ENCODE assay signal across 1 cellular context in the genomic region with DNA sequence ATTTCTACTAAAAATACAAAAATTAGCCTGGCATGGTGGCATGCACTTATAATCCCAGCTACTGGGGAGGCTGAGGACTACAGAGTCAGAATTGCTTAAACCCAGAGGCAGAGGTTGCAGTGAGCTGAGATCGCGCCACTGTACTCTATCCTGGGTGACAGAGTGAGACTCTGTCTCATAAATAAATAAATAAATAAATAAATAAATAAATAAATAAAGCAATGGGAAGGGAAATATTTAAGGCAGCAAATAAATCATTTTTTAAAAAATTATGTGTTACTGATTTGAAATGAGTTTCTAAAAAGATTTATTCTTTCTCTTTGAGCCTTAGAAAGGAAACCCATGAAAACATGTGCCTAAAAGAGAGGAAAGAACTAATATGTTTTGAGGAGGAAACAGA.
TF ChIP-seq lines count a peak whose summit lies in the region.

No MANE protein-coding gene starts in this region.

TF ChIP-seq in HEK293, 187 proteins besides CTCF, POLR2A, EP300 and RAD21 (continued from another document):
- TF ChIP-seq ZNF302 (tag by site-specific recombination; IDR thresholded peaks at IDR 0.05; ENCODE audit: low read depth), result no peak
- TF ChIP-seq PRDM10 (tag by site-specific recombination; IDR thresholded peaks at IDR 0.05), result no peak
- TF ChIP-seq ZNF433 (tag by site-specific recombination; IDR thresholded peaks at IDR 0.05; ENCODE audit: low read depth), result peak; percentile 42; the same call in 1 of the 2 replicates
- TF ChIP-seq ZBTB8A (tag by site-specific recombination; IDR thresholded peaks at IDR 0.05), result peak; percentile 42; the same call in 1 of the 2 replicates
- no peak for TF ChIP-seq ZBTB48 (tag by site-specific recombination; IDR thresholded peaks at IDR 0.05)
- no peak for TF ChIP-seq BCL11B (tag by site-specific recombination; IDR thresholded peaks at IDR 0.05; ENCODE audit: low read depth)
- TF ChIP-seq ZXDB (tag by site-specific recombination; IDR thresholded peaks at IDR 0.05), result peak; percentile 47
- no peak for TF ChIP-seq ZNF133 (tag by site-specific recombination; IDR thresholded peaks at IDR 0.05)
- TF ChIP-seq TRIM28 (IDR thresholded peaks at IDR 0.05; ENCODE audit: borderline replicate concordance, low read length), result no peak
- no peak for TF ChIP-seq ZNF175 (tag by site-specific recombination; IDR thresholded peaks at IDR 0.05)
- TF ChIP-seq KLF7 (tag by site-specific recombination; IDR thresholded peaks at IDR 0.05; ENCODE audit: borderline replicate concordance), result no peak
- peak; percentile 65 for TF ChIP-seq ZNF555 (tag by site-specific recombination; conservative IDR thresholded peaks at IDR 0.05)
- no peak for TF ChIP-seq SCRT2 (tag by site-specific recombination; IDR thresholded peaks at IDR 0.05)
- TF ChIP-seq ZNF521 (tag by site-specific recombination; IDR thresholded peaks at IDR 0.05), result no peak
- TF ChIP-seq PRDM4 (tag by site-specific recombination; IDR thresholded peaks at IDR 0.05), result no peak
- peak; percentile 47 for TF ChIP-seq ZNF623 (tag by site-specific recombination; IDR thresholded peaks at IDR 0.05)
- TF ChIP-seq KLF10 (tag by site-specific recombination; IDR thresholded peaks at IDR 0.05), result no peak
- TF ChIP-seq, protein P1, sequence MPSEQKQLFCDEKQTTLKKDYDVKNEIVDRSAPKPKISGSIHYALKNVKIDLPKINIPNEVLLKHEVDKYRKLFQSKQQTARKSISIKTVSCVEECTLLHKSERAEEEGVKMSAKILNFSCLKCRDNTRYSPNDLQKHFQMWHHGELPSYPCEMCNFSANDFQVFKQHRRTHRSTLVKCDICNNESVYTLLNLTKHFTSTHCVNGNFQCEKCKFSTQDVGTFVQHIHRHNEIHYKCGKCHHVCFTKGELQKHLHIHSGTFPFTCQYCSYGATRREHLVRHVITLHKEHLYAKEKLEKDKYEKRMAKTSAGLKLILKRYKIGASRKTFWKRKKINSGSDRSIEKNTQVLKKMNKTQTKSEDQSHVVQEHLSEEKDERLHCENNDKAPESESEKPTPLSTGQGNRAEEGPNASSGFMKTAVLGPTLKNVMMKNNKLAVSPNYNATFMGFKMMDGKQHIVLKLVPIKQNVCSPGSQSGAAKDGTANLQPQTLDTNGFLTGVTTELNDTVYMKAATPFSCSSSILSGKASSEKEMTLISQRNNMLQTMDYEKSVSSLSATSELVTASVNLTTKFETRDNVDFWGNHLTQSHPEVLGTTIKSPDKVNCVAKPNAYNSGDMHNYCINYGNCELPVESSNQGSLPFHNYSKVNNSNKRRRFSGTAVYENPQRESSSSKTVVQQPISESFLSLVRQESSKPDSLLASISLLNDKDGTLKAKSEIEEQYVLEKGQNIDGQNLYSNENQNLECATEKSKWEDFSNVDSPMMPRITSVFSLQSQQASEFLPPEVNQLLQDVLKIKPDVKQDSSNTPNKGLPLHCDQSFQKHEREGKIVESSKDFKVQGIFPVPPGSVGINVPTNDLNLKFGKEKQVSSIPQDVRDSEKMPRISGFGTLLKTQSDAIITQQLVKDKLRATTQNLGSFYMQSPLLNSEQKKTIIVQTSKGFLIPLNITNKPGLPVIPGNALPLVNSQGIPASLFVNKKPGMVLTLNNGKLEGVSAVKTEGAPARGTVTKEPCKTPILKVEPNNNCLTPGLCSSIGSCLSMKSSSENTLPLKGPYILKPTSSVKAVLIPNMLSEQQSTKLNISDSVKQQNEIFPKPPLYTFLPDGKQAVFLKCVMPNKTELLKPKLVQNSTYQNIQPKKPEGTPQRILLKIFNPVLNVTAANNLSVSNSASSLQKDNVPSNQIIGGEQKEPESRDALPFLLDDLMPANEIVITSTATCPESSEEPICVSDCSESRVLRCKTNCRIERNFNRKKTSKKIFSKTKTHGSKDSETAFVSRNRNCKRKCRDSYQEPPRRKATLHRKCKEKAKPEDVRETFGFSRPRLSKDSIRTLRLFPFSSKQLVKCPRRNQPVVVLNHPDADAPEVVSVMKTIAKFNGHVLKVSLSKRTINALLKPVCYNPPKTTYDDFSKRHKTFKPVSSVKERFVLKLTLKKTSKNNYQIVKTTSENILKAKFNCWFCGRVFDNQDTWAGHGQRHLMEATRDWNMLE (tag by site-specific recombination; conservative IDR thresholded peaks at IDR 0.05; ENCODE audit: low read depth), result peak; percentile 69
- peak; percentile 76; the same call in 1 of the 2 replicates for TF ChIP-seq ZNF394 (tag by site-specific recombination; IDR thresholded peaks at IDR 0.05; ENCODE audit: borderline replicate concordance)
- TF ChIP-seq GLIS2 (tag by site-specific recombination; IDR thresholded peaks at IDR 0.05), result no peak
TF ChIP-seq in HEK293: peak in this region for 12.
